Comparison of ENCODE assay signal across 8 cellular contexts in genomic region chr2:73896362-73897239, GRCh38. TPM values are rescaled to one million over a fixed set of nuclear protein-coding genes. Genes with fewer than 3 reads are reported as not detected.
DNase-seq lines count a peak whose midpoint lies in the region; ATAC-seq and TF ChIP-seq lines count a peak whose summit lies in the region.

No MANE protein-coding gene starts in this region.

- H3K4me3 ChIP-seq in fibroblast of lung (replicated peaks in 1 of 4; ENCODE audit: control extremely low read depth in 1 of 4, insufficient read depth in 1 of 4, low read depth in 3 of 4, low read length in 4 of 4) (no peak overlapping the region), stomach (peak overlapping the region; percentile 30 to 50 (median 44))

- no peak for TF ChIP-seq CTCF in fibroblast of lung (conservative IDR thresholded peaks at IDR 0.05 in 1 of 2, IDR thresholded peaks at IDR 0.05 in 1 of 2; ENCODE audit: low read depth in 1 of 2, low read length in 2 of 2)
- TF ChIP-seq CTCF in stomach (IDR thresholded peaks at IDR 0.05): no peak

- no peak for TF ChIP-seq EP300 in stomach (IDR thresholded peaks at IDR 0.05)

- 54 to 69% (median 63%) methylated on average over 14 to 15 of the region's 15 CpGs for WGBS in stomach, 5 donors

- H3K27ac Mint-ChIP-seq in T-cell: peak overlapping the region; percentile 87 to 89

- TF ChIP-seq POLR2A in stomach (IDR thresholded peaks at IDR 0.05): no peak

- H3K79me2 ChIP-seq in fibroblast of lung (ENCODE audit: control insufficient read depth, insufficient read depth, low read length): peaks cover 7% of the 10 kb centered on the region

- H3K36me3 Mint-ChIP-seq in T-cell: no peaks in the 10 kb centered on the region

- intact Hi-C loops in stomach (cut with DNase I; ENCODE audit: low total_unique reads): no loop called here

- POLR2A ChIA-PET in T-cell (lab: Charles Lee): interaction anchor here in 1 of 2 donors (0.5 to 0.6 kb wide), 2 partner anchors 64 to 75 kb away, joined by 3 read pairs; no protein-coding TSS in a partner anchor

- no peaks in the 10 kb centered on the region for H4K20me1 ChIP-seq in fibroblast of lung (ENCODE audit: control insufficient read depth, extremely low read depth, insufficient read depth, low read length)

- CTCF ChIA-PET in T-cell (lab: Charles Lee): interaction anchor here (0.6 to 1.0 kb wide), 3 partner anchors 11 to 186 kb away, joined by 3 to 5 read pairs (median 3); no protein-coding TSS in a partner anchor

- H3K27me3 Mint-ChIP-seq in T-cell: no peaks in the 10 kb centered on the region

- H3K27ac ChIP-seq in fibroblast of lung (ENCODE audit: insufficient read depth, low read length): peak overlapping the region; percentile 16
- H3K27ac ChIP-seq in stomach: peak overlapping the region; percentile 28 to 92 (median 82)

- peaks cover 21 to 48% (median 23%) of the 10 kb centered on the region in 3 donors for H3K4me1 Mint-ChIP-seq in T-cell

- peak overlapping the region; percentile 69 for H3K4me2 ChIP-seq in fibroblast of lung (ENCODE audit: extremely low read depth, insufficient read depth, low read length)

- no peaks in the 10 kb centered on the region for H3K36me3 ChIP-seq in fibroblast of lung (ENCODE audit: control insufficient read depth, insufficient read depth, low read length)
- peaks cover 0 to 8% (median 0%) of the 10 kb centered on the region in 4 donors for H3K36me3 ChIP-seq in stomach

- peak; percentile 59 for DNase-seq in stimulated activated CD4-positive, alpha-beta T cell treated with anti-CD3 and anti-CD28 coated beads, Interleukin-1b, Interleukin-23, amount 100 ng/mL, for 48 hours
- DNase-seq in stimulated activated CD4-positive, alpha-beta T cell treated with anti-CD3 and anti-CD28 coated beads, Interleukin-12 subunit alpha, Interleukin-12 subunit beta, amount 100 ng/mL, for 4 hours: no peak
- DNase-seq in T-cell (peak in 25 of 34 experiments; percentile 8 to 51 (median 24)), fibroblast of lung (ENCODE audit: low read depth in 2 of 2) (peak; percentile 88 to 97), stomach (no peak), NCI-H1436 (lab: John Stamatoyannopoulos, UW) (no peak), NCI-H1436 treated with DMSO at 0.1 percent for 48 hours (lab: John Stamatoyannopoulos, UW) (no peak)

- H3K4me1 ChIP-seq in fibroblast of lung (ENCODE audit: control insufficient read depth, extremely low read depth, insufficient read depth, low read length) (peaks cover 20% of the 10 kb centered on the region), stomach (peaks cover 0 to 21% (median 7%) of the 10 kb centered on the region in 4 donors)

- H3K9me3 ChIP-seq in fibroblast of lung (ENCODE audit: control insufficient read depth, insufficient read depth, low read depth, low read length) (no peaks in the 10 kb centered on the region), stomach (no peaks in the 10 kb centered on the region)

- H3K4me3 Mint-ChIP-seq in T-cell: peak overlapping the region in 2 of 3 donors; percentile 25 to 45

- ATAC-seq in T-cell (replicated peaks in 1 of 4) (peak; percentile 81 to 91 (median 86)), HG03280 (IDR thresholded peaks at IDR 0.05; ENCODE audit: unreplicated experiment) (no peak)

- H2AFZ ChIP-seq in fibroblast of lung (ENCODE audit: low read length): no peak overlapping the region

- H3K9me3 Mint-ChIP-seq in T-cell: no peaks in the 10 kb centered on the region

- H3K9ac ChIP-seq in fibroblast of lung (ENCODE audit: insufficient read depth, low read length): no peak overlapping the region

- H3K27me3 ChIP-seq in fibroblast of lung (ENCODE audit: control insufficient read depth, insufficient read depth, low read length) (no peaks in the 10 kb centered on the region), stomach (no peaks in the 10 kb centered on the region)

RNA-seq across cellular contexts. Expression of gene ACTG2, which starts 3.8 kb away (rescaled TPM):
- total RNA-seq in T-cell: 1 to 10 TPM in 1 of 5 donors, under 1 TPM in 2, not detected in 2; 0.79 to 1.3 (median 0.95) TPM
- total RNA-seq in fibroblast of lung: 4.1 TPM in 2 replicates
- polyA plus RNA-seq in fibroblast of lung: 107 and 600 TPM in 2 replicates
- 118 and 780 TPM in 2 replicates for polyA plus RNA-seq in fibroblast of lung (2012)
- 95.8 and 1,122 TPM in 2 replicates for polyA minus RNA-seq in fibroblast of lung (ENCODE audit: low replicate concordance)
- total RNA-seq in stomach: 1,000 to 10,000 TPM in 2 of 5 donors, 100 to 1,000 TPM in 3; 444 to 2,977 (median 978) TPM
- polyA plus RNA-seq in stomach: 1,000 to 10,000 TPM in 1 of 3 donors, 100 to 1,000 TPM in 2; 143 to 1,485 (median 206) TPM

RNA-seq across cellular contexts. Expression of gene DGUOK, which starts 30.1 kb away (rescaled TPM):
- total RNA-seq in T-cell (10 to 100 TPM; 44.0 to 70.2 (median 62.5) TPM), fibroblast of lung (51.6 and 54.3 TPM in 2 replicates), stomach (10 to 100 TPM in 2 of 5 donors, 1 to 10 TPM in 2, not detected in 1; 1.7 to 33.8 (median 14.1) TPM)
- polyA plus RNA-seq in fibroblast of lung (83.2 and 93.7 TPM in 2 replicates), stomach (10 to 100 TPM; 68.7 to 91.3 (median 84.9) TPM)
- polyA plus RNA-seq in fibroblast of lung (2012): 96.7 and 104 TPM in 2 replicates
- 39.6 and 40.5 TPM in 2 replicates for polyA minus RNA-seq in fibroblast of lung (ENCODE audit: low replicate concordance)

Comparison
In these comparisons a context has a peak if more than half of its experiments do, and no peak if none do; other contexts are left out.
1. DNase-seq: peak in stimulated activated CD4-positive, alpha-beta T cell treated with anti-CD3 and anti-CD28 coated beads, Interleukin-1b, Interleukin-23, amount 100 ng/mL, for 48 hours (single experiment), T-cell (25 of 34) and fibroblast of lung (2 of 2); none in stimulated activated CD4-positive, alpha-beta T cell treated with anti-CD3 and anti-CD28 coated beads, Interleukin-12 subunit alpha, Interleukin-12 subunit beta, amount 100 ng/mL, for 4 hours (single experiment), stomach (single experiment), NCI-H1436 (single experiment) and NCI-H1436 treated with DMSO at 0.1 percent for 48 hours (single experiment).
2. H3K4me3 ChIP-seq: peak in stomach (4 of 4); none in fibroblast of lung (0 of 4).
3. RNA of gene ACTG2, which starts 3.8 kb away (total RNA-seq): 444 to 2,977 TPM in stomach; 4.1 TPM in fibroblast of lung and 0.79 to 1.3 TPM in T-cell; every median in the first group is over 10 times any median in the second.